28 cellular contexts compared by ENCODE assay signal in the genomic region with DNA sequence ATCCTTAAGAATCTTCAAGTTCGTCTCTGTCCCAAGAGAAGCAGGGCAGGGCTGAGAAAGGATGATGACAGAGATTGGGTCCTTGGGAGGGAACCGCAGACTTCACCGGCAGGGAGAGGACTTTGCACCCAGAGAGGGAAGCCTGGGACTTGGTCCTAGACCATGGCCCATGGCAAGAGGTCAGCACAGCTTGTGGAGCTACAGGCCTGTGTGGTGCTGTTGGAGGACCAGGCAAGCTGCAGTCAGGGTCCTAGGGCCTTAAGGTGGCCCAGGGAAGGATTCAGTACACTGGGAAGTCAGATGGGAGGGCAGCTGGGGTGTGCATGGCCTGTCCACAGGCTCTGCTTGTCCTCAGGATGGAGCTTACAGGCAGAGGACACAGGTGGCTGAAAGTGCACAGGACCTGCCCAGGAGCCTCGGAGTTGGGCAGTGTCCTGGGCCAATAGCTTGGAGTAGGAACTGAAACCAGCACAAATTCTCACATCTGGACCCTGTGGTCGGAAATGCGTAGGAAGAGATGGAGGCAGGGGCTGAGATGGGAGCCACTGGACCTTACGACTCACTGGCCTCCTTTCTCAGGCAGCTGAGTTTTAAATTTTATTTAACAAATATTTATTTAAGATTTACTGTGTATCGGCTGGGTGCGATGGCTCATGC. TPM values are rescaled to one million over a fixed set of nuclear protein-coding genes. Genes with fewer than 3 reads are reported as not detected.
"Had no signal": no experiment of that assay in that cellular context is flagged by ENCODE, and none has a peak within 500 bp of the region (broad histone marks: within the 10 kb centered on the region; RNA-seq: fewer than 3 reads in every experiment).

No MANE protein-coding gene starts in this region.

- ATAC-seq: activated CD4-positive, alpha-beta T cell treated with anti-CD3 and anti-CD28 coated beads for 36 hours; activated T-cell treated with anti-CD3 and anti-CD28 coated beads, Interleukin-2, amount 50 U/mL, for 4 hours; effector memory CD8-positive, alpha-beta T cell; esophagus mucosa; gastroesophageal sphincter; lower lobe of right lung; naive thymus-derived CD4-positive, alpha-beta T cell; psoas muscle; upper lobe of right lung had no signal

- H3K27me3 ChIP-seq: ovary, right atrium auricular region, thyroid gland, upper lobe of right lung had no signal

- H3K9me3 ChIP-seq: lower lobe of right lung, thyroid gland, upper lobe of right lung had no signal

- DNase-seq: activated B cell treated with CpG ODN at 0.5 μM for 24 hours; activated CD4-positive, alpha-beta T cell treated with anti-CD3 and anti-CD28 coated beads for 36 hours; activated CD4-positive, alpha-beta T cell treated with anti-CD3 and anti-CD28 coated beads, Interleukin-2, amount 50 U/mL, for 48 hours; activated CD8-positive, alpha-beta memory T cell treated with anti-CD3 and anti-CD28 coated beads, Interleukin-2, amount 50 U/mL, for 48 hours; activated naive CD4-positive, alpha-beta T cell treated with Interleukin-2 at 50 U/mL for 16 hours; activated naive CD8-positive, alpha-beta T cell treated with anti-CD3 and anti-CD28 coated beads for 36 hours; activated T-cell treated with anti-CD3 and anti-CD28 coated beads, Interleukin-2, amount 50 U/mL, for 4 hours; central memory CD4-positive, alpha-beta T cell; effector memory CD8-positive, alpha-beta T cell; head of caudate nucleus; kidney; lower lobe of right lung; naive thymus-derived CD4-positive, alpha-beta T cell; ovary; psoas muscle; spleen; stimulated activated CD4-positive, alpha-beta T cell treated with anti-CD3 and anti-CD28 coated beads, Interleukin-4, amount 100 ng/mL, for 1 hour; substantia nigra; T1000; thyroid gland; upper lobe of right lung had no signal

- FAIRE-seq: astrocyte, colon, endothelial cell of umbilical vein, kidney had no signal

- H3K36me3 ChIP-seq: gastroesophageal sphincter, lower lobe of right lung, ovary, right atrium auricular region, spleen, thyroid gland, upper lobe of right lung had no signal

- H3K27ac ChIP-seq: gastroesophageal sphincter, lower lobe of right lung, ovary, psoas muscle, right atrium auricular region, spleen, thyroid gland, upper lobe of right lung had no signal

- H3K4me3 ChIP-seq: gastroesophageal sphincter, lower lobe of right lung, ovary, psoas muscle, right atrium auricular region, spleen, thyroid gland, upper lobe of right lung had no signal

- H3K4me1 ChIP-seq: gastroesophageal sphincter, lower lobe of right lung, psoas muscle, right atrium auricular region, spleen, thyroid gland, upper lobe of right lung had no signal

RNA-seq across cellular contexts. Expression of a gene that starts 56.4 kb away (rescaled TPM):
- total RNA-seq: activated CD8-positive, alpha-beta memory T cell treated with anti-CD3 and anti-CD28 coated beads for 36 hours had no signal
